26 cellular contexts compared by ENCODE assay signal in genomic region chr18:49693276-49694005, GRCh38.
"Had no signal": no experiment of that assay in that cellular context is flagged by ENCODE, and none has a peak within 500 bp of the region (broad histone marks: within the 10 kb centered on the region; RNA-seq: fewer than 3 reads in every experiment).

No MANE protein-coding gene starts in this region.

- H3K4me3 Mint-ChIP-seq: activated CD4-positive, alpha-beta memory T cell treated with anti-CD3 and anti-CD28 coated beads, Interleukin-2, amount 10 ng/mL, durations not matched to agents 7 days and 5 days; activated CD4-positive, alpha-beta T cell treated with anti-CD3 and anti-CD28 coated beads, Interleukin-2, amount 10 ng/mL, durations not matched to agents 24 days and 14 days; activated naive CD8-positive, alpha-beta T cell treated with anti-CD3 and anti-CD28 coated beads, Interleukin-2, amount 50 U/mL, for 24 hours; activated T-cell treated with anti-CD3 and anti-CD28 coated beads, Interleukin-2, amount 50 U/mL, for 72 hours; brain; dendritic cell treated with granulocyte-macrophage colony-stimulating factor and Interleukin-4, amounts not matched to agents 40 ng/mL and 50 ng/mL, for 4 days; neural crest cell; type B pancreatic cell had no signal

- ATAC-seq: activated CD4-positive, CD25-positive, alpha-beta regulatory T cell treated with anti-CD3 and anti-CD28 coated beads, Interleukin-2, amount 50 U/mL, for 24 hours; activated naive CD8-positive, alpha-beta T cell treated with anti-CD3 and anti-CD28 coated beads, Interleukin-2, amount 50 U/mL, for 24 hours; activated T-cell treated with anti-CD3 and anti-CD28 coated beads, Interleukin-2, amount 50 U/mL, for 72 hours; mucosa of descending colon had no signal

- H3K36me3 ChIP-seq: left ventricle myocardium inferior, sigmoid colon, spleen, thoracic aorta, vagina had no signal

- DNase-seq: activated CD4-positive, alpha-beta memory T cell treated with anti-CD3 and anti-CD28 coated beads, Interleukin-2, amount 10 ng/mL, durations not matched to agents 7 days and 5 days; activated CD4-positive, alpha-beta T cell treated with anti-CD3 and anti-CD28 coated beads, Interleukin-2, amount 10 ng/mL, durations not matched to agents 24 days and 14 days; activated effector memory CD4-positive, alpha-beta T cell treated with Interleukin-2 at 50 U/mL for 16 hours; activated naive CD4-positive, alpha-beta T cell treated with anti-CD3 and anti-CD28 coated beads, Interleukin-2, amount 50 U/mL, for 16 hours; activated naive CD8-positive, alpha-beta T cell treated with anti-CD3 and anti-CD28 coated beads, Interleukin-2, amount 50 U/mL, for 24 hours; activated T-cell treated with anti-CD3 and anti-CD28 coated beads, Interleukin-2, amount 50 U/mL, for 72 hours; effector CD8-positive, alpha-beta T cell; foreskin melanocyte; hippocampal formation; left ventricle myocardium inferior; mammary epithelial cell; mucosa of descending colon; retina; sigmoid colon; spleen; stimulated activated CD4-positive, alpha-beta T cell treated with anti-CD3 and anti-CD28 coated beads, Interleukin-4, amount 100 ng/mL, for 1 hour; stimulated activated naive CD4-positive, alpha-beta T cell treated with Interleukin-2 at 50 U/mL for 16 hours had no signal

- H3K4me1 ChIP-seq: sigmoid colon, vagina had no signal

- H3K27me3 ChIP-seq: sigmoid colon, spleen, vagina had no signal

- H3K27ac ChIP-seq: left ventricle myocardium inferior, sigmoid colon, spleen, thoracic aorta, vagina, VCaP had no signal

- H3K27me3 Mint-ChIP-seq: activated naive CD8-positive, alpha-beta T cell treated with anti-CD3 and anti-CD28 coated beads, Interleukin-2, amount 50 U/mL, for 24 hours had no signal

- H3K27ac Mint-ChIP-seq: activated CD4-positive, alpha-beta memory T cell treated with anti-CD3 and anti-CD28 coated beads, Interleukin-2, amount 10 ng/mL, durations not matched to agents 7 days and 5 days; activated CD4-positive, alpha-beta T cell treated with anti-CD3 and anti-CD28 coated beads, Interleukin-2, amount 10 ng/mL, durations not matched to agents 24 days and 14 days; activated naive CD8-positive, alpha-beta T cell treated with anti-CD3 and anti-CD28 coated beads, Interleukin-2, amount 50 U/mL, for 24 hours; activated T-cell treated with anti-CD3 and anti-CD28 coated beads, Interleukin-2, amount 50 U/mL, for 72 hours; dendritic cell treated with granulocyte-macrophage colony-stimulating factor and Interleukin-4, amounts not matched to agents 40 ng/mL and 50 ng/mL, for 4 days; progenitor cell of endocrine pancreas; type B pancreatic cell had no signal

- H3K4me3 ChIP-seq: left ventricle myocardium inferior, mucosa of descending colon, sigmoid colon, spleen, thoracic aorta, vagina had no signal

- H3K9me3 ChIP-seq: mucosa of descending colon, sigmoid colon, spleen, thoracic aorta, vagina had no signal

- H3K36me3 Mint-ChIP-seq: brain, type B pancreatic cell had no signal

- H3K9me3 Mint-ChIP-seq: activated CD4-positive, alpha-beta memory T cell treated with anti-CD3 and anti-CD28 coated beads, Interleukin-2, amount 10 ng/mL, durations not matched to agents 7 days and 5 days; activated CD4-positive, alpha-beta T cell treated with anti-CD3 and anti-CD28 coated beads, Interleukin-2, amount 10 ng/mL, durations not matched to agents 24 days and 14 days; activated naive CD8-positive, alpha-beta T cell treated with anti-CD3 and anti-CD28 coated beads, Interleukin-2, amount 50 U/mL, for 24 hours; activated T-cell treated with anti-CD3 and anti-CD28 coated beads, Interleukin-2, amount 50 U/mL, for 72 hours; dendritic cell treated with granulocyte-macrophage colony-stimulating factor and Interleukin-4, amounts not matched to agents 40 ng/mL and 50 ng/mL, for 4 days; neural crest cell; type B pancreatic cell had no signal
